ENCODE assay signal across 28 cellular contexts in the genomic region with DNA sequence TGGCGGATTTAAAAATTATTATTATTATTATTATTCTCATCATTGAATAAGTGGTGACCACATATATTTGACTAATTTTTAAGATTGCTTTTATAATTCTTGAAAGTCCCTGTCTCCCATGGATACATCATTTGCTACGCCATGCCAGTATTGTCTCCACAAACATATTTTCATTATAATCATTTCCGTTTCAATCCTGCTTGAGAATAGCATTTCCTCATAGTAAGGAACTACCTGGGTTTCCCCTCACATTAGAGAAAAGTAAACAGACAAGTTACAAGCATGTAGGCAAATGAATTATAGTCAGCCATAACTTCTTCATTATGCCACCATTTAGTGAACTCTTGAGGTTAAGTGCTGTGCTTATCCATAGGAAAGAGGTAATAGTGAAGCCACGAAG.
DNase-seq lines count a peak whose midpoint lies in the region; ATAC-seq, FAIRE-seq and TF ChIP-seq lines count a peak whose summit lies in the region.
"Had no signal": no experiment of that assay in that cellular context is flagged by ENCODE, and none has a peak within 500 bp of the region (broad histone marks: within the 10 kb centered on the region; RNA-seq: fewer than 3 reads in every experiment).

No MANE protein-coding gene starts in this region.

- POLR2A ChIA-PET in activated CD8-positive, alpha-beta T cell treated with anti-CD3 and anti-CD28 coated beads for 36 hours (lab: Charles Lee) = no interaction called here

- no peak overlapping the region for H3K4me3 ChIP-seq in bronchial epithelial cell (ENCODE audit: low read depth, low read length)
- H3K4me3 ChIP-seq in GM23338 = no peak overlapping the region
- H3K4me3 ChIP-seq: BLaER1, GM12878 had no signal

- ATAC-seq in left colon = peak; percentile 26
- ATAC-seq in activated CD8-positive, alpha-beta T cell treated with anti-CD3 and anti-CD28 coated beads for 36 hours = no peak
- no peak for ATAC-seq in GM23338
- ATAC-seq in HG02763 (IDR thresholded peaks at IDR 0.05; ENCODE audit: unreplicated experiment) = no peak
- ATAC-seq: GM12878 had no signal

- H3K36me3 ChIP-seq in bronchial epithelial cell (ENCODE audit: control insufficient read depth, insufficient read depth, low read length) = no peaks in the 10 kb centered on the region
- no peaks in the 10 kb centered on the region; the same call in 1 of the 2 replicates for H3K36me3 ChIP-seq in GM23338 (ENCODE audit: insufficient read depth)
- H3K36me3 ChIP-seq: BE2C, BLaER1 had no signal

- CTCF ChIA-PET in activated CD8-positive, alpha-beta T cell treated with anti-CD3 and anti-CD28 coated beads for 36 hours (lab: Charles Lee) = no interaction called here

- H3K4me1 ChIP-seq in GM23338 (ENCODE audit: insufficient read depth) = no peaks in the 10 kb centered on the region
- H3K4me1 ChIP-seq: BE2C, BLaER1 had no signal

- H3K79me2 ChIP-seq in GM23338 (replicated peaks; ENCODE audit: insufficient read depth) = no peaks in the 10 kb centered on the region

- no peaks in the 10 kb centered on the region for H4K20me1 ChIP-seq in GM23338 (replicated peaks; ENCODE audit: insufficient read depth)
- H4K20me1 ChIP-seq: BLaER1 had no signal

- H3F3A ChIP-seq in GM23338 (replicated peaks; ENCODE audit: low read depth) = no peaks in the 10 kb centered on the region

- peaks cover 16% of the 10 kb centered on the region; the same call in 1 of the 2 replicates for H3K9me2 ChIP-seq in GM23338 (ENCODE audit: insufficient read depth)

- H3K4me3 Mint-ChIP-seq in activated CD8-positive, alpha-beta T cell treated with anti-CD3 and anti-CD28 coated beads for 36 hours = no peak overlapping the region
- no peak overlapping the region for H3K4me3 Mint-ChIP-seq in GM23338
- H3K4me3 Mint-ChIP-seq: CD14-positive monocyte; CD4-positive, alpha-beta memory T cell; CD4-positive, CD25-positive, alpha-beta regulatory T cell; CD8-positive, alpha-beta memory T cell had no signal

- H3K27me3 ChIP-seq in bronchial epithelial cell (ENCODE audit: control insufficient read depth, insufficient read depth, low read length) (no peaks in the 10 kb centered on the region), GM23338 (ENCODE audit: insufficient read depth) (no peaks in the 10 kb centered on the region)
- H3K27me3 ChIP-seq: BE2C, BLaER1 had no signal

- no peaks in the 10 kb centered on the region for H3K27me3 Mint-ChIP-seq in activated CD8-positive, alpha-beta T cell treated with anti-CD3 and anti-CD28 coated beads for 36 hours
- H3K27me3 Mint-ChIP-seq in GM23338 (ENCODE audit: insufficient read depth, low read depth, poor library complexity) = no peaks in the 10 kb centered on the region
- H3K27me3 Mint-ChIP-seq: CD4-positive, alpha-beta memory T cell; CD4-positive, CD25-positive, alpha-beta regulatory T cell had no signal

- peak; percentile 62 for DNase-seq in DMS153 (lab: John Stamatoyannopoulos, UW)
- DNase-seq in DMS153 treated with DMSO at 0.1 percent for 48 hours (lab: John Stamatoyannopoulos, UW; ENCODE audit: unreplicated experiment) = peak; percentile 22
- DNase-seq in bronchial epithelial cell (ENCODE audit: low read depth) = peak; percentile 37
- no peak for DNase-seq in left colon
- DNase-seq in activated CD8-positive, alpha-beta T cell treated with anti-CD3 and anti-CD28 coated beads for 36 hours = no peak
- no peak for DNase-seq in GM23338 (ENCODE audit: low spot score)
- no peak for DNase-seq in cerebellar cortex (ENCODE audit: low spot score)
- DNase-seq: 8988T; ACHN; BE2C; C1 segment of cervical spinal cord; CD4-positive, alpha-beta memory T cell; CD4-positive, CD25-positive, alpha-beta regulatory T cell; CD8-positive, alpha-beta memory T cell; COR-L47; DMS 273 treated with DMSO at 0.1 percent for 48 hours; DMS53; DMS79; DND-41; EL; GDM1 had no signal

- H2AFZ ChIP-seq in GM23338 = no peak overlapping the region

- intact Hi-C loops in left colon (cut with DNase I, micrococcal nuclease) = no loop called here
- intact Hi-C loops in activated CD8-positive, alpha-beta T cell treated with anti-CD3 and anti-CD28 coated beads for 36 hours (cut with micrococcal nuclease) = no loop called here

- no peak overlapping the region for H3K27ac Mint-ChIP-seq in activated CD8-positive, alpha-beta T cell treated with anti-CD3 and anti-CD28 coated beads for 36 hours
- no peak overlapping the region for H3K27ac Mint-ChIP-seq in GM23338
- H3K27ac Mint-ChIP-seq: CD14-positive monocyte; CD4-positive, alpha-beta memory T cell; CD4-positive, CD25-positive, alpha-beta regulatory T cell; CD8-positive, alpha-beta memory T cell had no signal

- TF ChIP-seq CTCF in bronchial epithelial cell (IDR thresholded peaks at IDR 0.05; ENCODE audit: insufficient read depth, low read length, severe bottlenecking) (no peak), GM23338 (conservative IDR thresholded peaks at IDR 0.05; ENCODE audit: low read depth in 2 of 2) (no peak)
- TF ChIP-seq CTCF in activated CD8-positive, alpha-beta T cell treated with anti-CD3 and anti-CD28 coated beads for 36 hours (IDR thresholded peaks at IDR 0.05) = no peak

- H3K4me1 Mint-ChIP-seq in activated CD8-positive, alpha-beta T cell treated with anti-CD3 and anti-CD28 coated beads for 36 hours (ENCODE audit: low read depth) = no peaks in the 10 kb centered on the region
- no peaks in the 10 kb centered on the region for H3K4me1 Mint-ChIP-seq in GM23338
- H3K4me1 Mint-ChIP-seq: CD14-positive monocyte; CD4-positive, alpha-beta memory T cell; CD4-positive, CD25-positive, alpha-beta regulatory T cell; CD8-positive, alpha-beta memory T cell had no signal

- no peak for FAIRE-seq in bronchial epithelial cell (lab: Jason Lieb, UNC)
- FAIRE-seq: A204.1, GM12878, GM12892, GM18507 had no signal

- no peak overlapping the region for H3K4me2 ChIP-seq in GM23338
- H3K4me2 ChIP-seq: BLaER1 had no signal

- H3K27ac ChIP-seq in GM23338 (ENCODE audit: low read depth) = no peak overlapping the region
- H3K27ac ChIP-seq: BLaER1 had no signal

- H3K36me3 Mint-ChIP-seq in activated CD8-positive, alpha-beta T cell treated with anti-CD3 and anti-CD28 coated beads for 36 hours (ENCODE audit: low read depth) = no peaks in the 10 kb centered on the region
- no peaks in the 10 kb centered on the region for H3K36me3 Mint-ChIP-seq in GM23338 (ENCODE audit: low read depth)
- H3K36me3 Mint-ChIP-seq: CD14-positive monocyte; CD4-positive, alpha-beta memory T cell; CD4-positive, CD25-positive, alpha-beta regulatory T cell; CD8-positive, alpha-beta memory T cell had no signal

- H3K9me3 Mint-ChIP-seq in activated CD8-positive, alpha-beta T cell treated with anti-CD3 and anti-CD28 coated beads for 36 hours = peaks cover 5% of the 10 kb centered on the region
- H3K9me3 Mint-ChIP-seq in GM23338 = no peaks in the 10 kb centered on the region

TF ChIP-seq in GM23338, 12 proteins besides CTCF, POLR2A, EP300 and RAD21 (continues in another document):
- TF ChIP-seq POLR2AphosphoS5 (IDR thresholded peaks at IDR 0.05; ENCODE audit: low read depth) (no peak), REST (IDR thresholded peaks at IDR 0.05; ENCODE audit: unreplicated experiment) (no peak), ZNF114 (CRISPR knock-in tag; IDR thresholded peaks at IDR 0.05) (no peak)

Comparison
In these comparisons a context has a peak if more than half of its experiments do, and no peak if none do; other contexts are left out.
1. DNase-seq: peak in DMS153 (single experiment), DMS153 treated with DMSO at 0.1 percent for 48 hours (single experiment) and bronchial epithelial cell (single experiment); none in left colon (0 of 2), activated CD8-positive, alpha-beta T cell treated with anti-CD3 and anti-CD28 coated beads for 36 hours (single experiment), GM23338 (single experiment) and cerebellar cortex (single experiment).